Comparison of ENCODE assay signal across 7 cellular contexts in genomic region chr1:19289244-19289643, GRCh38. TPM values are rescaled to one million over a fixed set of nuclear protein-coding genes. Genes with fewer than 3 reads are reported as not detected.
A peak's percentile ranks its signal among the peaks of the same experiment; 100 is the strongest.
DNase-seq lines count a peak whose midpoint lies in the region; ATAC-seq and TF ChIP-seq lines count a peak whose summit lies in the region.
"Had no signal": no experiment of that assay in that cellular context is flagged by ENCODE, and none has a peak within 500 bp of the region (broad histone marks: within the 10 kb centered on the region; RNA-seq: fewer than 3 reads in every experiment).

No MANE protein-coding gene starts in this region.

- H2BK120ac ChIP-seq in H9 (ENCODE audit: low read depth, low read length, poor library complexity, severe bottlenecking): no peak overlapping the region

- H3K27me3 Mint-ChIP-seq in H9 (ENCODE audit: low read depth): peaks cover 35% of the 10 kb centered on the region
- peaks cover 12 to 15% of the 10 kb centered on the region in 2 donors for H3K27me3 Mint-ChIP-seq in natural killer cell treated with Interleukin-12 subunit alpha and Interleukin-12 subunit beta and Interleukin-15 and Interleukin-18, amount 100 ng/mL, for 72 hours

- H3K56ac ChIP-seq in H9 (ENCODE audit: insufficient read length, low read depth, low read length): no peak overlapping the region

- no peak overlapping the region for H3K27ac Mint-ChIP-seq in H9
- no peak overlapping the region for H3K27ac Mint-ChIP-seq in natural killer cell treated with Interleukin-12 subunit alpha and Interleukin-12 subunit beta and Interleukin-15 and Interleukin-18, amount 100 ng/mL, for 72 hours

- no peak overlapping the region for H3K27ac ChIP-seq in H9 (ENCODE audit: insufficient read length, low read depth, low read length)
- no peak overlapping the region for H3K27ac ChIP-seq in coronary artery

- H3K4me3 Mint-ChIP-seq in H9: peak overlapping the region; percentile 52 to 69
- peak overlapping the region; percentile 53 for H3K4me3 Mint-ChIP-seq in natural killer cell treated with Interleukin-12 subunit alpha and Interleukin-12 subunit beta and Interleukin-15 and Interleukin-18, amount 100 ng/mL, for 72 hours

- no peaks in the 10 kb centered on the region for H3K4me1 ChIP-seq in H9 (ENCODE audit: insufficient read depth, low read length)

- no peak overlapping the region for H3K18ac ChIP-seq in H9 (ENCODE audit: insufficient read length, low read depth, low read length)

- WGBS in H9 (ENCODE audit: extremely low coverage, insufficient read length, low lambda C conversion rate): no CpG with 5 or more reads among the region's 2 CpGs

- H3K9ac ChIP-seq in H9 (ENCODE audit: extremely low read depth, insufficient read length, low read length): no peak overlapping the region

- no peaks in the 10 kb centered on the region for H3K79me1 ChIP-seq in H9 (ENCODE audit: insufficient read depth, low read depth, low read length, poor library complexity, severe bottlenecking)

- ATAC-seq in natural killer cell treated with Interleukin-12 subunit alpha and Interleukin-12 subunit beta and Interleukin-15 and Interleukin-18, amount 100 ng/mL, for 72 hours: no peak

- peaks cover 5% of the 10 kb centered on the region for H3K23me2 ChIP-seq in H9 (ENCODE audit: insufficient read length, low read depth, low read length, poor library complexity, severe bottlenecking)

- H3K36me3 Mint-ChIP-seq in H9 (ENCODE audit: insufficient read depth in 1 of 3, low read depth in 3 of 3): peaks cover 7 to 12% (median 12%) of the 10 kb centered on the region in 3 experiments
- peaks cover 4% of the 10 kb centered on the region for H3K36me3 Mint-ChIP-seq in natural killer cell treated with Interleukin-12 subunit alpha and Interleukin-12 subunit beta and Interleukin-15 and Interleukin-18, amount 100 ng/mL, for 72 hours

- no peak overlapping the region for H2AK5ac ChIP-seq in H9 (ENCODE audit: insufficient read length, low read length)

- no peak overlapping the region for H4K8ac ChIP-seq in H9 (replicated peaks; ENCODE audit: insufficient read length, low read depth, low read length)

- peaks cover 3 to 7% of the 10 kb centered on the region in 2 experiments for H3K4me1 Mint-ChIP-seq in H9
- peaks cover 8 to 10% of the 10 kb centered on the region in 2 donors for H3K4me1 Mint-ChIP-seq in natural killer cell treated with Interleukin-12 subunit alpha and Interleukin-12 subunit beta and Interleukin-15 and Interleukin-18, amount 100 ng/mL, for 72 hours (ENCODE audit: low read depth in 2 of 2)

- no peak overlapping the region for H3K4ac ChIP-seq in H9 (ENCODE audit: low read depth, low read length)

- TF ChIP-seq CTCF in H9 (conservative IDR thresholded peaks at IDR 0.05): no peak
- no peak for TF ChIP-seq CTCF in coronary artery (IDR thresholded peaks at IDR 0.05)

- no peak overlapping the region for H4K5ac ChIP-seq in H9 (ENCODE audit: insufficient read length, low read depth, low read length)

- H3K14ac ChIP-seq in H9 (ENCODE audit: insufficient read depth, low read length): no peak overlapping the region

- no peak overlapping the region for H2BK20ac ChIP-seq in H9 (ENCODE audit: low read depth, low read length, poor library complexity, severe bottlenecking)

- peaks cover 17 to 20% of the 10 kb centered on the region in 2 experiments for H3K9me3 Mint-ChIP-seq in H9
- H3K9me3 Mint-ChIP-seq in natural killer cell treated with Interleukin-12 subunit alpha and Interleukin-12 subunit beta and Interleukin-15 and Interleukin-18, amount 100 ng/mL, for 72 hours: peaks cover 2% of the 10 kb centered on the region

- H3K27me3 ChIP-seq in H9 (ENCODE audit: insufficient read depth, low read length): no peaks in the 10 kb centered on the region; the same call in 1 of the 2 replicates

- H4K20me1 ChIP-seq in H9 (ENCODE audit: control insufficient read depth, insufficient read depth, insufficient read length): no peaks in the 10 kb centered on the region

- H3T11ph ChIP-seq in H9 (ENCODE audit: low read length): no peak overlapping the region

- peaks cover under 1% of the 10 kb centered on the region for H3K9me3 ChIP-seq in H9 (ENCODE audit: control insufficient read depth, low read depth, low read length)

- DNase-seq in H9 (no peak), coronary artery (ENCODE audit: low spot score) (no peak), NCI-H2081 treated with DMSO at 0.1 percent for 48 hours (lab: John Stamatoyannopoulos, UW) (no peak), NCI-H2107 treated with DMSO at 0.1 percent for 48 hours (lab: John Stamatoyannopoulos, UW; ENCODE audit: unreplicated experiment) (no peak), HuH-7.5 (ENCODE audit: low spot score) (no peak)
- no peak for DNase-seq in natural killer cell treated with Interleukin-12 subunit alpha and Interleukin-12 subunit beta and Interleukin-15 and Interleukin-18, amount 100 ng/mL, for 72 hours (ENCODE audit: low spot score)

- H3K4me3 ChIP-seq in coronary artery: peak overlapping the region; percentile 65
- H3K4me3 ChIP-seq: lung had no signal

- H2BK12ac ChIP-seq in H9 (ENCODE audit: insufficient read length, low read depth, low read length): no peak overlapping the region

- H4K91ac ChIP-seq in H9 (ENCODE audit: insufficient read length, low read depth, low read length): no peak overlapping the region

- H3K79me2 ChIP-seq in H9 (ENCODE audit: insufficient read depth, low read length): no peaks in the 10 kb centered on the region

- no peak overlapping the region for H3K23ac ChIP-seq in H9 (ENCODE audit: insufficient read length, low read depth, low read length)

- no peak overlapping the region for H2BK5ac ChIP-seq in H9 (ENCODE audit: insufficient read length, low read length)

- H3K4me2 ChIP-seq in H9 (ENCODE audit: insufficient read depth, insufficient read length, low read length): peak overlapping the region; percentile 44

- no peak overlapping the region for H2AFZ ChIP-seq in H9 (ENCODE audit: low read length)

- H2BK15ac ChIP-seq in H9 (ENCODE audit: low read depth, low read length): no peak overlapping the region

RNA-seq across cellular contexts. Expression of gene AKR7A3, which starts 0.7 kb away (rescaled TPM):
- 0.74 and 0.81 TPM in 2 replicates for total RNA-seq in H9 (2021)
- total RNA-seq in natural killer cell treated with Interleukin-12 subunit alpha and Interleukin-12 subunit beta and Interleukin-15 and Interleukin-18, amount 100 ng/mL, for 72 hours: 1 to 10 TPM in 1 of 2 donors, under 1 TPM in 1; 0.43 to 2.0 TPM

RNA-seq across cellular contexts. Expression of gene AKR7A2, which starts 22.7 kb away (rescaled TPM):
- total RNA-seq in H9 (2021): 48.0 and 50.3 TPM in 2 replicates
- total RNA-seq in natural killer cell treated with Interleukin-12 subunit alpha and Interleukin-12 subunit beta and Interleukin-15 and Interleukin-18, amount 100 ng/mL, for 72 hours: 10 to 100 TPM; 29.6 to 37.7 TPM

RNA-seq across cellular contexts. Expression of gene SLC66A1, which starts 22.9 kb away (rescaled TPM):
- total RNA-seq in H9 (2021): 22.5 TPM in 2 replicates
- 10 to 100 TPM; 10.0 to 14.9 TPM for total RNA-seq in natural killer cell treated with Interleukin-12 subunit alpha and Interleukin-12 subunit beta and Interleukin-15 and Interleukin-18, amount 100 ng/mL, for 72 hours

RNA-seq across cellular contexts. Expression of gene MRTO4, which starts 37.6 kb away (rescaled TPM):
- total RNA-seq in H9 (2021): 78.3 and 79.1 TPM in 2 replicates
- total RNA-seq in natural killer cell treated with Interleukin-12 subunit alpha and Interleukin-12 subunit beta and Interleukin-15 and Interleukin-18, amount 100 ng/mL, for 72 hours: 100 to 1,000 TPM in 1 of 2 donors, 10 to 100 TPM in 1; 65.5 to 139 TPM

RNA-seq across cellular contexts. Expression of gene EMC1, which starts 37.9 kb away (rescaled TPM):
- 58.3 and 60.0 TPM in 2 replicates for total RNA-seq in H9 (2021)
- 10 to 100 TPM; 54.2 to 85.7 TPM for total RNA-seq in natural killer cell treated with Interleukin-12 subunit alpha and Interleukin-12 subunit beta and Interleukin-15 and Interleukin-18, amount 100 ng/mL, for 72 hours
